Comparison of ENCODE assay signal across 11 cellular contexts in genomic region chr17:64183815-64184397, GRCh38. TPM values are rescaled to one million over a fixed set of nuclear protein-coding genes. Genes with fewer than 3 reads are reported as not detected.
DNase-seq lines count a peak whose midpoint lies in the region; ATAC-seq and TF ChIP-seq lines count a peak whose summit lies in the region.
"Had no signal": no experiment of that assay in that cellular context is flagged by ENCODE, and none has a peak within 500 bp of the region (broad histone marks: within the 10 kb centered on the region; RNA-seq: fewer than 3 reads in every experiment).

No MANE protein-coding gene starts in this region.

- DNase-seq in CD14-positive monocyte (ENCODE audit: low spot score) (peak; percentile 73), HCEC 1CT (peak; percentile 79), immature natural killer cell (peak; percentile 12 to 21 (median 14)), DMS53 treated with DMSO at 0.1 percent for 48 hours (lab: John Stamatoyannopoulos, UW; ENCODE audit: unreplicated experiment) (no peak), iPS-NIHi7 (ENCODE audit: extremely low spot score) (no peak), NCI-H345 (lab: John Stamatoyannopoulos, UW) (no peak)
- DNase-seq in activated CD8-positive, alpha-beta T cell treated with anti-CD3 and anti-CD28 coated beads, Interleukin-2, amount 10 ng/mL, durations not matched to agents 7 days and 5 days = no peak
- no peak for DNase-seq in activated effector memory CD4-positive, alpha-beta T cell treated with anti-CD3 and anti-CD28 coated beads, Interleukin-2, amount 50 U/mL, for 16 hours
- DNase-seq: amniotic stem cell, DND-41, T-helper 9 cell had no signal

- H3K36me3 Mint-ChIP-seq in CD14-positive monocyte (peaks cover 17 to 26% of the 10 kb centered on the region in 2 donors), immature natural killer cell (peaks cover 14 to 23% (median 23%) of the 10 kb centered on the region in 3 donors)
- H3K36me3 Mint-ChIP-seq in activated CD8-positive, alpha-beta T cell treated with anti-CD3 and anti-CD28 coated beads, Interleukin-2, amount 10 ng/mL, durations not matched to agents 7 days and 5 days (ENCODE audit: low read depth) = peaks cover 20% of the 10 kb centered on the region

- H3K9me3 Mint-ChIP-seq in CD14-positive monocyte = peaks cover 0 to 5% (median 2%) of the 10 kb centered on the region in 7 donors
- H3K9me3 Mint-ChIP-seq in activated CD8-positive, alpha-beta T cell treated with anti-CD3 and anti-CD28 coated beads, Interleukin-2, amount 10 ng/mL, durations not matched to agents 7 days and 5 days (ENCODE audit: insufficient read depth) = no peaks in the 10 kb centered on the region
- H3K9me3 Mint-ChIP-seq in immature natural killer cell = no peaks in the 10 kb centered on the region

- H3K27me3 Mint-ChIP-seq in CD14-positive monocyte (ENCODE audit: low read depth in 3 of 3) = no peaks in the 10 kb centered on the region
- H3K27me3 Mint-ChIP-seq in activated CD8-positive, alpha-beta T cell treated with anti-CD3 and anti-CD28 coated beads, Interleukin-2, amount 10 ng/mL, durations not matched to agents 7 days and 5 days (ENCODE audit: low read depth) = no peaks in the 10 kb centered on the region
- H3K27me3 Mint-ChIP-seq in immature natural killer cell (ENCODE audit: low read depth in 3 of 3) = peaks cover 0 to 3% (median 0%) of the 10 kb centered on the region in 3 donors

- peak; percentile 27 for ATAC-seq in activated CD8-positive, alpha-beta T cell treated with anti-CD3 and anti-CD28 coated beads, Interleukin-2, amount 10 ng/mL, durations not matched to agents 7 days and 5 days

- intact Hi-C loops in CD14-positive monocyte (cut with micrococcal nuclease) = loop anchor here in 1 of 2 donors (5.0 kb wide), 2 partner anchors 33 to 37 kb away; no protein-coding TSS in a partner anchor

- H3K4me3 Mint-ChIP-seq in CD14-positive monocyte (no peak overlapping the region), immature natural killer cell (peak overlapping the region in 1 of 5 donors; percentile 10)
- no peak overlapping the region for H3K4me3 Mint-ChIP-seq in activated CD8-positive, alpha-beta T cell treated with anti-CD3 and anti-CD28 coated beads, Interleukin-2, amount 10 ng/mL, durations not matched to agents 7 days and 5 days

- POLR2A ChIA-PET in activated CD8-positive, alpha-beta T cell treated with anti-CD3 and anti-CD28 coated beads, Interleukin-2, amount 10 ng/mL, durations not matched to agents 7 days and 5 days (lab: Charles Lee) = no interaction called here

- CTCF ChIA-PET in activated CD8-positive, alpha-beta T cell treated with anti-CD3 and anti-CD28 coated beads, Interleukin-2, amount 10 ng/mL, durations not matched to agents 7 days and 5 days (lab: Charles Lee) = interaction anchor here (1.0 kb wide), 1 partner anchor 11 kb away, joined by 3 read pairs; no protein-coding TSS in a partner anchor

- TF ChIP-seq CTCF in CD14-positive monocyte (IDR thresholded peaks at IDR 0.05) = no peak

- H3K27ac Mint-ChIP-seq in CD14-positive monocyte (peak overlapping the region; percentile 79 to 97 (median 92)), immature natural killer cell (peak overlapping the region in 5 of 6 donors; percentile 28 to 67 (median 62))
- no peak overlapping the region for H3K27ac Mint-ChIP-seq in activated CD8-positive, alpha-beta T cell treated with anti-CD3 and anti-CD28 coated beads, Interleukin-2, amount 10 ng/mL, durations not matched to agents 7 days and 5 days

- H3K4me1 Mint-ChIP-seq in CD14-positive monocyte (peaks cover 71% of the 10 kb centered on the region), immature natural killer cell (peaks cover 10 to 12% of the 10 kb centered on the region in 2 donors)
- H3K4me1 Mint-ChIP-seq in activated CD8-positive, alpha-beta T cell treated with anti-CD3 and anti-CD28 coated beads, Interleukin-2, amount 10 ng/mL, durations not matched to agents 7 days and 5 days (ENCODE audit: low read depth) = peaks cover 14% of the 10 kb centered on the region

RNA-seq across cellular contexts. Expression of gene ERN1, which starts 54.0 kb away (rescaled TPM):
- polyA plus RNA-seq in CD14-positive monocyte (10 to 100 TPM; 11.0 to 13.7 TPM), immature natural killer cell (10 to 100 TPM; 30.7 to 52.9 (median 31.3) TPM)
- total RNA-seq in activated CD8-positive, alpha-beta T cell treated with anti-CD3 and anti-CD28 coated beads, Interleukin-2, amount 10 ng/mL, durations not matched to agents 7 days and 5 days = 10 to 100 TPM; 13.0 to 17.9 TPM

Comparison
In these comparisons a context has a peak if more than half of its experiments do, and no peak if none do; other contexts are left out.
1. DNase-seq: peak in CD14-positive monocyte (single experiment), HCEC 1CT (single experiment) and immature natural killer cell (3 of 3); none in activated CD8-positive, alpha-beta T cell treated with anti-CD3 and anti-CD28 coated beads, Interleukin-2, amount 10 ng/mL, durations not matched to agents 7 days and 5 days (single experiment), DMS53 treated with DMSO at 0.1 percent for 48 hours (single experiment), activated effector memory CD4-positive, alpha-beta T cell treated with anti-CD3 and anti-CD28 coated beads, Interleukin-2, amount 50 U/mL, for 16 hours (single experiment), iPS-NIHi7 (single experiment) and NCI-H345 (single experiment).